Comparison of ENCODE assay signal across 26 cellular contexts in the genomic region with DNA sequence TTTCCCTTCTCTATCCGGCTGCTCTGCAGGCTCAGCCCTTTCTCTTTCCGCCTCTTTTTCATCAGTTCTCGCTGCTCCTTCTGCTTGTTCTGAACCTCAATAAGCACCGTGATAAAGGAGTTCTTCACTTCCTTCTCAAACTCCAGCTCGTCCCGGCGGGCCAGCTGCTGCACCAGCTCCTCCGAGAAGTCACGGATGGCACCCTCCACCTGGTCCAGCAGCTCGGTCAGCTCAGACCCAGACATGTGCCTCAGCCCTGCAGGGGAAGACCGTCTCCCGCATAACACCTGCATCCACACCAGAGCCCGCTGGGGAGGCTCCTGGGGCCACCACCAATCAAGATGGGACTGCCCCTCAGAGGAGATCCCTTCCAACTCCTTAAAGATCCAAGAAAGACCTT.
"Had no signal": no experiment of that assay in that cellular context is flagged by ENCODE, and none has a peak within 500 bp of the region (broad histone marks: within the 10 kb centered on the region; RNA-seq: fewer than 3 reads in every experiment).

No MANE protein-coding gene starts in this region.

- H3K36me3 Mint-ChIP-seq: activated naive CD4-positive, alpha-beta T cell treated with anti-CD3 and anti-CD28 coated beads, Interleukin-2, amount 50 U/mL, for 24 hours had no signal

- H3K4me1 Mint-ChIP-seq: activated naive CD8-positive, alpha-beta T cell treated with anti-CD3 and anti-CD28 coated beads, Interleukin-2, amount 50 U/mL, for 24 hours; activated T-helper 17 cell treated with anti-CD3 and anti-CD28 coated beads, Interleukin-2, amount 50 U/mL, for 72 hours had no signal

- H3K27me3 Mint-ChIP-seq: activated naive CD8-positive, alpha-beta T cell treated with anti-CD3 and anti-CD28 coated beads, Interleukin-2, amount 50 U/mL, for 24 hours; activated T-helper 17 cell treated with anti-CD3 and anti-CD28 coated beads, Interleukin-2, amount 50 U/mL, for 72 hours; effector memory CD8-positive, alpha-beta T cell; stimulated activated naive CD8-positive, alpha-beta T cell treated with anti-CD3 and anti-CD28 coated beads, Interleukin-15, Interleukin-2, amounts not matched to agents 100 ng/mL and 50 ng/mL, for 24 hours had no signal

- H3K27ac ChIP-seq: colonic mucosa, left lung, lower lobe of right lung, ovary, skin epidermis, suprapubic skin, tibial nerve had no signal

- H3K9me3 Mint-ChIP-seq: activated naive CD4-positive, alpha-beta T cell treated with anti-CD3 and anti-CD28 coated beads, Interleukin-2, amount 50 U/mL, for 24 hours; activated naive CD8-positive, alpha-beta T cell treated with anti-CD3 and anti-CD28 coated beads, Interleukin-2, amount 50 U/mL, for 24 hours; activated T-cell treated with anti-CD3 and anti-CD28 coated beads, Interleukin-2, amount 50 U/mL, for 4 hours; activated T-helper 17 cell treated with anti-CD3 and anti-CD28 coated beads, Interleukin-2, amount 50 U/mL, for 72 hours; effector memory CD8-positive, alpha-beta T cell; natural killer cell; stimulated activated naive CD8-positive, alpha-beta T cell treated with anti-CD3 and anti-CD28 coated beads, Interleukin-15, Interleukin-2, amounts not matched to agents 100 ng/mL and 50 ng/mL, for 24 hours had no signal

- H3K27ac Mint-ChIP-seq: activated naive CD4-positive, alpha-beta T cell treated with anti-CD3 and anti-CD28 coated beads, Interleukin-2, amount 50 U/mL, for 24 hours; activated naive CD8-positive, alpha-beta T cell treated with anti-CD3 and anti-CD28 coated beads, Interleukin-2, amount 50 U/mL, for 24 hours; activated T-helper 17 cell treated with anti-CD3 and anti-CD28 coated beads, Interleukin-2, amount 50 U/mL, for 72 hours; natural killer cell; progenitor cell of endocrine pancreas; stimulated activated naive CD8-positive, alpha-beta T cell treated with anti-CD3 and anti-CD28 coated beads, Interleukin-15, Interleukin-2, amounts not matched to agents 100 ng/mL and 50 ng/mL, for 24 hours had no signal

- H3K4me3 Mint-ChIP-seq: activated naive CD4-positive, alpha-beta T cell treated with anti-CD3 and anti-CD28 coated beads, Interleukin-2, amount 50 U/mL, for 24 hours; activated naive CD8-positive, alpha-beta T cell treated with anti-CD3 and anti-CD28 coated beads, Interleukin-2, amount 50 U/mL, for 24 hours; activated T-cell treated with anti-CD3 and anti-CD28 coated beads, Interleukin-2, amount 50 U/mL, for 4 hours; activated T-helper 17 cell treated with anti-CD3 and anti-CD28 coated beads, Interleukin-2, amount 50 U/mL, for 72 hours; effector memory CD8-positive, alpha-beta T cell; natural killer cell; stimulated activated naive CD8-positive, alpha-beta T cell treated with anti-CD3 and anti-CD28 coated beads, Interleukin-15, Interleukin-2, amounts not matched to agents 100 ng/mL and 50 ng/mL, for 24 hours had no signal

- DNase-seq: activated CD4-positive, alpha-beta T cell treated with anti-CD3 and anti-CD28 coated beads for 48 hours; activated CD4-positive, alpha-beta T cell treated with anti-CD3 and anti-CD28 coated beads, Interleukin-2, amount 50 U/mL, for 48 hours; activated naive CD8-positive, alpha-beta T cell treated with anti-CD3 and anti-CD28 coated beads, Interleukin-2, amount 50 U/mL, for 24 hours; activated T-cell treated with anti-CD3 and anti-CD28 coated beads, Interleukin-2, amount 50 U/mL, for 4 hours; colonic mucosa; effector memory CD8-positive, alpha-beta T cell; foreskin fibroblast; hypothalamus; kidney glomerular epithelial cell; left lung; lower lobe of right lung; mesendoderm; natural killer cell; ovary; stimulated activated CD4-positive, alpha-beta T cell treated with anti-CD3 and anti-CD28 coated beads, Interleukin-12 subunit alpha, Interleukin-12 subunit beta, amount 100 ng/mL, for 4 hours; stimulated activated CD4-positive, alpha-beta T cell treated with anti-CD3 and anti-CD28 coated beads, Interleukin-4, amount 100 ng/mL, for 1 hour had no signal

- ATAC-seq: activated CD4-positive, CD25-positive, alpha-beta regulatory T cell treated with anti-CD3 and anti-CD28 coated beads, Interleukin-2, amount 50 U/mL, for 24 hours; activated naive CD8-positive, alpha-beta T cell treated with anti-CD3 and anti-CD28 coated beads, Interleukin-2, amount 50 U/mL, for 24 hours; activated T-cell treated with anti-CD3 and anti-CD28 coated beads, Interleukin-2, amount 50 U/mL, for 4 hours; activated T-helper 17 cell treated with anti-CD3 and anti-CD28 coated beads, Interleukin-2, amount 50 U/mL, for 72 hours; effector memory CD8-positive, alpha-beta T cell; esophagus mucosa; left lung; lower lobe of right lung; natural killer cell; sciatic nerve had no signal
